Comparison of ENCODE assay signal across 1 cellular context in the genomic region with DNA sequence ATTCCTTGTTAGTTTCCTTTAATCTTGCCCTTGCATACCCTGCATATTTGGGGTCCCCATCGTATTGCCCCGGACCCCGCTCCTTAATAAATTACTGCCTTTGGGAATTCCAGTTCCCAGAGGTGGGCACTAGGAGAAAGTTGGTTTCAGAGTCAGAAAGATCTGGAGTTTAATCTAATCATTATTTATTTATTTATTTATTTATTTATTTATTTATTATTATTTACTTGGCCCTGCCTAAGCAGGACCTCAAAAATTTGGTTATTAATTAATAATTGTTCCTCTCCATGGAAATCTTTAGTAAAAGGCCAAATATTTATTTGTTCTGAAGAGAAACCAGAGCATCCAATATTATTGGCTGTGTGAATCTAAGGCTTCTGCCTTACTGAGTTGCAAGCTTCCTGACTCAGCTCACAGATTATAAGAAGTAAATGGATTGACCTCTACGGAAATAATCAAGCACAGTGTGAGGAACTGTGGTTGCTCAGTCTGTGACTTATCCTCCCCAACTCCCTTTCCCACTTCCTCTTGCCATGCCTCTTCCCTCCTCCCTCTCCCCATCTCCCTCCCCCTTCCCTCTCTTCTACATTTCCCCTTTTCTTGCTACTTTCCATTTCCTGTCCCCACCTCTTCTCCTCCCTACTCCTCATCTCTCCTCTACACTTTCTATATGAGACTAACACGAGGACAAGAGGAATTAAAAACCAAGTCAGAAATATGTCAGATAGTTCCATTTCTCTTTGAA.
TF ChIP-seq lines count a peak whose summit lies in the region.

No MANE protein-coding gene starts in this region.

TF ChIP-seq in HEK293T, 16 proteins besides CTCF, POLR2A, EP300 and RAD21:
- TF ChIP-seq ELF4 (IDR thresholded peaks at IDR 0.05): no peak
- TF ChIP-seq SP1 (IDR thresholded peaks at IDR 0.05): no peak
- no peak for TF ChIP-seq SUZ12 (IDR thresholded peaks at IDR 0.05)
- TF ChIP-seq FOXM1 (IDR thresholded peaks at IDR 0.05; ENCODE audit: borderline replicate concordance): no peak
- TF ChIP-seq, protein P1, sequence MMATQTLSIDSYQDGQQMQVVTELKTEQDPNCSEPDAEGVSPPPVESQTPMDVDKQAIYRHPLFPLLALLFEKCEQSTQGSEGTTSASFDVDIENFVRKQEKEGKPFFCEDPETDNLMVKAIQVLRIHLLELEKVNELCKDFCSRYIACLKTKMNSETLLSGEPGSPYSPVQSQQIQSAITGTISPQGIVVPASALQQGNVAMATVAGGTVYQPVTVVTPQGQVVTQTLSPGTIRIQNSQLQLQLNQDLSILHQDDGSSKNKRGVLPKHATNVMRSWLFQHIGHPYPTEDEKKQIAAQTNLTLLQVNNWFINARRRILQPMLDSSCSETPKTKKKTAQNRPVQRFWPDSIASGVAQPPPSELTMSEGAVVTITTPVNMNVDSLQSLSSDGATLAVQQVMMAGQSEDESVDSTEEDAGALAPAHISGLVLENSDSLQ (IDR thresholded peaks at IDR 0.05): no peak
- no peak for TF ChIP-seq TARDBP (IDR thresholded peaks at IDR 0.05)
- no peak for TF ChIP-seq ARNT (IDR thresholded peaks at IDR 0.05)
- no peak for TF ChIP-seq FOXA1 (IDR thresholded peaks at IDR 0.05)
- no peak for TF ChIP-seq ZNF384 (IDR thresholded peaks at IDR 0.05)
